ENCODE assay signal across 1 cellular context in the genomic region with DNA sequence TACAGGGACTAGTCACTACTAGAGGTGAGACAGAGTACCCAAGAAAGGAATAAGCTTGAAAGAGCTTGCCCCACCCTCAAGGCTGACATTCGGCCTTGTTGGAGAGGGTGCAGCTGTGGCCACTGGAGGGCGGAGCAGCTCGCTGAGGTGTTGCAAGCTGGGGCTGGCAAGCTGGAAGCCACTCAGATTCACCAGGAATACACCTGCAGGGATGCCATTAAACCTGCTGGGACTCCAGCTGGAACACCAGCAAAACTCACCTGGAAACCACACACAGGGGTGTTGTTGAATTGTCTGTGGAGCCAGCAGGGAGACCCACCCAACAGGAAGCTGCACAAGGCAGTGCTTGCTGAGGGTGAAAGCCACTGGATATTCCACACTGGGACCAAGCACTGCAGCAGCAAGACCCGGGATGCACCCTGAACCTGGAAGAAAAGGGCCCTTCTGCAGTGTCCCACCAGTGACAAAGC.
TF ChIP-seq lines count a peak whose summit lies in the region.

No MANE protein-coding gene starts in this region.

TF ChIP-seq in H1, 55 proteins besides CTCF, POLR2A, EP300 and RAD21 (continued from another document):
- TF ChIP-seq, protein P1, sequence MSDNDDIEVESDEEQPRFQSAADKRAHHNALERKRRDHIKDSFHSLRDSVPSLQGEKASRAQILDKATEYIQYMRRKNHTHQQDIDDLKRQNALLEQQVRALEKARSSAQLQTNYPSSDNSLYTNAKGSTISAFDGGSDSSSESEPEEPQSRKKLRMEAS (IDR thresholded peaks at IDR 0.05), result 0 out of 2 replicates have a peak, but pooled peaks have one; percentile 17
- TF ChIP-seq CHD2 (IDR thresholded peaks at IDR 0.05; ENCODE audit: low read length) (no peak), SP2 (IDR thresholded peaks at IDR 0.05; ENCODE audit: low read length) (no peak), EGR1 (IDR thresholded peaks at IDR 0.05; ENCODE audit: borderline replicate concordance, low read depth, low read length) (no peak)
TF ChIP-seq in H1: peak in this region for 3.
